ENCODE assay signal across 10 cellular contexts in the genomic region with DNA sequence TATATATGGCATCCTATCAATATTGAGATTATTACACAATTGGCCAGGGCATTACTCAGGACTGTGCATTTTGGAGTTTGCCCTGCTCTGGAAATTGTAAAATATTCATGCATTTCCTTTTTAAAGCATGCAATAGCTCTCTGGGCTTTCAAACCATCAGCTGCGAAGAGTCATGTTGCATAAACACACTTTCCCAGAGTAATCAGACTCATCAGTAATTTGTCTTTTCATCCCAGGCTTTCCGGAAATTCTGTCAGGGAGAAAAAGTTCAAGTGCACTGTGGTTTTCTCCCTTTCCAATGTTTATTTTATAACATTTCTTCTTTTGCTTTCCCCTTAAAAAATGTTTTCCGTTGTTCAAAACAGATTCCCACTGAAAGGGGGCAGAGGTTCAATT. TPM values are rescaled to one million over a fixed set of nuclear protein-coding genes. Genes with fewer than 3 reads are reported as not detected.
DNase-seq lines count a peak whose midpoint lies in the region; ATAC-seq and TF ChIP-seq lines count a peak whose summit lies in the region.
"Had no signal": no experiment of that assay in that cellular context is flagged by ENCODE, and none has a peak within 500 bp of the region (broad histone marks: within the 10 kb centered on the region; RNA-seq: fewer than 3 reads in every experiment).

No MANE protein-coding gene starts in this region.

- H3K27ac ChIP-seq in coronary artery: no peak overlapping the region
- peak overlapping the region; percentile 51 for H3K27ac ChIP-seq in osteoblast (ENCODE audit: low read depth, low read length)

- peak overlapping the region; percentile 33 for H3K4me2 ChIP-seq in osteoblast (ENCODE audit: insufficient read depth, low read length)

- no peak for DNase-seq in BE2C
- peak; percentile 72 for DNase-seq in NCI-H2029 (lab: John Stamatoyannopoulos, UW)
- DNase-seq in coronary artery (ENCODE audit: low spot score): no peak
- peak; percentile 76 for DNase-seq in osteoblast (ENCODE audit: insufficient read length, low spot score, missing footprints)
- DNase-seq in lower leg skin (ENCODE audit: low spot score in 2 of 2): no peak
- no peak for DNase-seq in MV-4-11 (lab: John Stamatoyannopoulos, UW)
- DNase-seq in activated CD4-positive, alpha-beta T cell treated with anti-CD3 and anti-CD28 coated beads, Interleukin-2, amount 50 U/mL, for 1 hour: no peak
- DNase-seq: amygdala, NCI-H446 treated with DMSO at 0.1 percent for 48 hours had no signal

- H3K27me3 ChIP-seq in BE2C: no peaks in the 10 kb centered on the region
- H3K27me3 ChIP-seq in osteoblast (ENCODE audit: insufficient read depth, low read length): no peaks in the 10 kb centered on the region

- no peak for TF ChIP-seq CTCF in BE2C (IDR thresholded peaks at IDR 0.05; ENCODE audit: low read depth, low read length)
- TF ChIP-seq CTCF in coronary artery (IDR thresholded peaks at IDR 0.05): no peak
- no peak for TF ChIP-seq CTCF in osteoblast (IDR thresholded peaks at IDR 0.05; ENCODE audit: extremely low read depth, low read depth, low read length)
- TF ChIP-seq CTCF in lower leg skin (IDR thresholded peaks at IDR 0.05): no peak

- no peak for ATAC-seq in GM21529 (IDR thresholded peaks at IDR 0.05; ENCODE audit: unreplicated experiment)

- H3K4me1 ChIP-seq in BE2C (peaks cover 6% of the 10 kb centered on the region), osteoblast (ENCODE audit: insufficient read depth, low read length) (peaks cover 10% of the 10 kb centered on the region)

- H4K20me1 ChIP-seq in osteoblast (ENCODE audit: insufficient read depth, low read length): no peaks in the 10 kb centered on the region

- H2AFZ ChIP-seq in osteoblast (ENCODE audit: low read length): peak overlapping the region; percentile 43

- H3K4me3 ChIP-seq in BE2C (ENCODE audit: low read depth, low read length): peak overlapping the region; percentile 44
- H3K4me3 ChIP-seq in coronary artery: peak overlapping the region; percentile 31
- H3K4me3 ChIP-seq in osteoblast (ENCODE audit: insufficient read depth, low read length): no peak overlapping the region
- H3K4me3 ChIP-seq in lower leg skin (ENCODE audit: low read depth, poor library complexity, severe bottlenecking): no peak overlapping the region

- H3K79me2 ChIP-seq in osteoblast (ENCODE audit: insufficient read depth, low read length): no peaks in the 10 kb centered on the region

- TF ChIP-seq POLR2A in lower leg skin (IDR thresholded peaks at IDR 0.05): no peak

- intact Hi-C loops in lower leg skin (cut with DNase I; ENCODE audit: low total_unique reads): no loop called here

- WGBS in lower leg skin, 2 donors: 64 to 73% methylated on average over 3 of the region's 3 CpGs

- H3K9me3 ChIP-seq in BE2C: no peaks in the 10 kb centered on the region
- H3K9me3 ChIP-seq in osteoblast (ENCODE audit: low read depth, low read length): no peaks in the 10 kb centered on the region

- H3K36me3 ChIP-seq in BE2C: no peaks in the 10 kb centered on the region
- no peaks in the 10 kb centered on the region for H3K36me3 ChIP-seq in osteoblast (ENCODE audit: insufficient read depth, low read length)

RNA-seq across cellular contexts. Expression of gene FHL2, which starts 38.9 kb away (rescaled TPM):
- polyA plus RNA-seq in BE2C (2012; ENCODE audit: insufficient read depth, insufficient read length, low read depth): 47.8 TPM
- total RNA-seq in osteoblast: 566 and 568 TPM in 2 replicates
- total RNA-seq in lower leg skin: 10 to 100 TPM; 48.3 to 67.3 (median 49.3) TPM

Comparison
In these comparisons a context has a peak if more than half of its experiments do, and no peak if none do; other contexts are left out.
1. DNase-seq: peak in NCI-H2029 (single experiment) and osteoblast (single experiment); none in BE2C (single experiment), coronary artery (single experiment), lower leg skin (0 of 2), MV-4-11 (single experiment) and activated CD4-positive, alpha-beta T cell treated with anti-CD3 and anti-CD28 coated beads, Interleukin-2, amount 50 U/mL, for 1 hour (single experiment).
2. H3K4me3 ChIP-seq: peak in BE2C (single experiment) and coronary artery (single experiment); none in osteoblast (single experiment) and lower leg skin (single experiment).